23 cellular contexts compared by ENCODE assay signal in the genomic region with DNA sequence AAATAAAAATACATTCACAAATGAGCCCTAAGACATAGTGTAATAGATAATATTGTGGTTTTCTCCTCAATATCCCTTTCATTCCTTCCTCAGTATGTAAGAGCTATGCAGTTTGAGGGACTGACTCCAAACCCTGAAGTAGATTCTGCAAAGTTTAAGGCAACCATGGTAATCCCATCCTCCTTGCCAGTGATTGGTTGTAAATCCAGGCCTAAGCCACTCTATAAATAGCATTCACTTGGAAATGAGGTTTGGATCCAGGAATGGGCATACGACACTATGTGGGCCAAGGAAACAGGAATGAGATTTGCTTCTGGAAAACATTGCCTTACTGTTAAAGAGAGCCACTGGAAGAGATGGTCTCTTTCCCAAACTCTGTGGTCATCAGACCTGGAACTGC.
"Had no signal": no experiment of that assay in that cellular context is flagged by ENCODE, and none has a peak within 500 bp of the region (broad histone marks: within the 10 kb centered on the region; RNA-seq: fewer than 3 reads in every experiment).

No MANE protein-coding gene starts in this region.

- ATAC-seq: activated CD8-positive, alpha-beta memory T cell treated with anti-CD3 and anti-CD28 coated beads, Interleukin-2, amount 10 ng/mL, durations not matched to agents 7 days and 5 days; foreskin keratinocyte; left lung had no signal

- H3K4me3 ChIP-seq: esophagus muscularis mucosa, left lung had no signal

- H3K4me1 ChIP-seq: esophagus muscularis mucosa, foreskin keratinocyte, left lung had no signal

- H3K27ac ChIP-seq: esophagus muscularis mucosa, foreskin keratinocyte, left lung had no signal

- H3K9me3 ChIP-seq: SK-N-SH had no signal

- H3K36me3 ChIP-seq: esophagus muscularis mucosa, left lung had no signal

- DNase-seq: activated CD4-positive, alpha-beta memory T cell treated with anti-CD3 and anti-CD28 coated beads, Interleukin-2, amount 10 ng/mL, durations not matched to agents 7 days and 5 days; activated CD4-positive, alpha-beta T cell treated with anti-CD3 and anti-CD28 coated beads for 48 hours; activated CD4-positive, CD25-positive, alpha-beta regulatory T cell; activated CD8-positive, alpha-beta memory T cell treated with anti-CD3 and anti-CD28 coated beads, Interleukin-2, amount 10 ng/mL, durations not matched to agents 7 days and 5 days; activated naive CD4-positive, alpha-beta T cell treated with Interleukin-2 at 50 U/mL for 16 hours; activated naive CD8-positive, alpha-beta T cell treated with anti-CD3 and anti-CD28 coated beads, Interleukin-2, amount 10 ng/mL, durations not matched to agents 7 days and 5 days; cerebellar nuclear complex; effector CD8-positive, alpha-beta T cell; foreskin keratinocyte; kidney; left lung; midbrain; occipital lobe; retina; SK-N-SH; stimulated activated CD4-positive, alpha-beta T cell treated with anti-CD3 and anti-CD28 coated beads, Interleukin-12 subunit alpha, Interleukin-12 subunit beta, amount 100 ng/mL, for 4 hours; stimulated activated CD4-positive, alpha-beta T cell treated with anti-CD3 and anti-CD28 coated beads, Interleukin-1b, Interleukin-23, amount 100 ng/mL, for 48 hours; stimulated activated CD8-positive, alpha-beta memory T cell treated with anti-CD3 and anti-CD28 coated beads, Interleukin-4, amount 100 ng/mL, for 48 hours; stimulated activated naive CD4-positive, alpha-beta T cell; T-helper 1 cell; T1000; trophoblast cell had no signal

- H3K27me3 ChIP-seq: esophagus muscularis mucosa, foreskin keratinocyte, left lung had no signal
